Comparison of ENCODE assay signal across 12 cellular contexts in genomic region chr13:78317030-78317429, GRCh38.
DNase-seq lines count a peak whose midpoint lies in the region; FAIRE-seq and TF ChIP-seq lines count a peak whose summit lies in the region.
"Had no signal": no experiment of that assay in that cellular context is flagged by ENCODE, and none has a peak within 500 bp of the region (broad histone marks: within the 10 kb centered on the region; RNA-seq: fewer than 3 reads in every experiment).

No MANE protein-coding gene starts in this region.

- TF ChIP-seq CTCF in epithelial cell of esophagus (IDR thresholded peaks at IDR 0.05; ENCODE audit: insufficient read depth, low read depth, low read length, missing control alignments) (peak; percentile 27), retinal pigment epithelial cell (conservative IDR thresholded peaks at IDR 0.05; ENCODE audit: low read depth, low read length) (peak; percentile 44)

- no peak for FAIRE-seq in GM19239 (lab: Jason Lieb, UNC)
- FAIRE-seq: GM18507 had no signal

- H3K4me3 ChIP-seq in epithelial cell of esophagus (ENCODE audit: low read length) = no peak overlapping the region
- no peak overlapping the region for H3K4me3 ChIP-seq in retinal pigment epithelial cell (ENCODE audit: low read length)

- DNase-seq in NCI-H748 (lab: John Stamatoyannopoulos, UW; ENCODE audit: unreplicated experiment) = peak; percentile 40
- no peak for DNase-seq in NCI-H748 treated with DMSO at 0.1 percent for 48 hours (lab: John Stamatoyannopoulos, UW)
- peak; percentile 55 for DNase-seq in NCI-H1694 treated with DMSO at 0.1 percent for 48 hours (lab: John Stamatoyannopoulos, UW)
- DNase-seq in epithelial cell of esophagus (ENCODE audit: low read depth) = peak; percentile 18
- DNase-seq in retinal pigment epithelial cell (ENCODE audit: low read depth) = no peak
- DNase-seq in GM19239 (ENCODE audit: insufficient read length, low spot score) = no peak
- DNase-seq in GOT3 (lab: John Stamatoyannopoulos, UW) = no peak
- no peak for DNase-seq in amniotic stem cell (lab: John Stamatoyannopoulos, UW)
- DNase-seq: activated CD8-positive, alpha-beta T cell treated with anti-CD3 and anti-CD28 coated beads for 36 hours; amygdala; naive B cell had no signal

Comparison
In these comparisons a context has a peak if more than half of its experiments do, and no peak if none do; other contexts are left out.
1. DNase-seq: peak in NCI-H748 (single experiment), NCI-H1694 treated with DMSO at 0.1 percent for 48 hours (single experiment) and epithelial cell of esophagus (single experiment); none in NCI-H748 treated with DMSO at 0.1 percent for 48 hours (single experiment), retinal pigment epithelial cell (single experiment), GM19239 (single experiment), GOT3 (single experiment) and amniotic stem cell (single experiment).